ENCODE assay signal across 20 cellular contexts in the genomic region with DNA sequence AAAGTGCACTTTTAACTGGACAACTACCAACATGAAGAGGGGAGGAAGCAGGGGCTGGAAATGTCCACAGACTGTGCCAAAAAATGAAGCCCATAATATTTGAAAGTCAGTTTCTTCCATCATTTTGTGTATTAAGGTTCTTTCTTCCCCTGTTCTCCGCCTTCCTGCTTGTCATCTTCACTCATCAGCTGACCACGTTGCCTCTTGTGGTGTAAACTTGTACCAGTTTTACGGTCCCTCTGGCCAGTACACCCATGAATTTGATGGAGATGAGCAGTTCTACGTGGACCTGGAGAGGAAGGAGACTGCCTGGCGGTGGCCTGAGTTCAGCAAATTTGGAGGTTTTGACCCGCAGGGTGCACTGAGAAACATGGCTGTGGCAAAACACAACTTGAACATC. TPM values are rescaled to one million over a fixed set of nuclear protein-coding genes. Genes with fewer than 3 reads are reported as not detected.
"Had no signal": no experiment of that assay in that cellular context is flagged by ENCODE, and none has a peak within 500 bp of the region (broad histone marks: within the 10 kb centered on the region; RNA-seq: fewer than 3 reads in every experiment).

No MANE protein-coding gene starts in this region.

- H3K4me3 Mint-ChIP-seq: nephron had no signal

- H3K27ac Mint-ChIP-seq: nephron, progenitor cell of endocrine pancreas had no signal

- DNase-seq: cortex of kidney; esophagus squamous epithelium; foreskin fibroblast; glutamatergic neuron; islet precursor cell; mammary epithelial cell; mucosa of descending colon; occipital lobe; pancreas; right cardiac atrium; small intestine; stimulated activated CD4-positive, alpha-beta T cell treated with anti-CD3 and anti-CD28 coated beads, Interleukin-12 subunit alpha, Interleukin-12 subunit beta, amount 100 ng/mL, for 4 hours; stimulated activated naive CD8-positive, alpha-beta T cell treated with anti-CD3 and anti-CD28 coated beads, Interleukin-15, Interleukin-2, amounts not matched to agents 100 U/mL and 50 U/mL, for 24 hours; substantia nigra; transverse colon had no signal

- ATAC-seq: gastroesophageal sphincter; left lobe of liver; pancreas; right cardiac atrium; stimulated activated naive CD8-positive, alpha-beta T cell treated with anti-CD3 and anti-CD28 coated beads, Interleukin-15, Interleukin-2, amounts not matched to agents 100 U/mL and 50 U/mL, for 24 hours had no signal

- H3K9me3 Mint-ChIP-seq: nephron had no signal

RNA-seq across cellular contexts. Expression of a gene that starts 3.9 kb away (rescaled TPM):
- total RNA-seq: epithelial cell of proximal tubule, mammary epithelial cell, progenitor cell of endocrine pancreas had no signal

RNA-seq across cellular contexts. Expression of a gene that starts 51.5 kb away (rescaled TPM):
- total RNA-seq: epithelial cell of proximal tubule had no signal
